ENCODE assay signal across 10 cellular contexts in the genomic region with DNA sequence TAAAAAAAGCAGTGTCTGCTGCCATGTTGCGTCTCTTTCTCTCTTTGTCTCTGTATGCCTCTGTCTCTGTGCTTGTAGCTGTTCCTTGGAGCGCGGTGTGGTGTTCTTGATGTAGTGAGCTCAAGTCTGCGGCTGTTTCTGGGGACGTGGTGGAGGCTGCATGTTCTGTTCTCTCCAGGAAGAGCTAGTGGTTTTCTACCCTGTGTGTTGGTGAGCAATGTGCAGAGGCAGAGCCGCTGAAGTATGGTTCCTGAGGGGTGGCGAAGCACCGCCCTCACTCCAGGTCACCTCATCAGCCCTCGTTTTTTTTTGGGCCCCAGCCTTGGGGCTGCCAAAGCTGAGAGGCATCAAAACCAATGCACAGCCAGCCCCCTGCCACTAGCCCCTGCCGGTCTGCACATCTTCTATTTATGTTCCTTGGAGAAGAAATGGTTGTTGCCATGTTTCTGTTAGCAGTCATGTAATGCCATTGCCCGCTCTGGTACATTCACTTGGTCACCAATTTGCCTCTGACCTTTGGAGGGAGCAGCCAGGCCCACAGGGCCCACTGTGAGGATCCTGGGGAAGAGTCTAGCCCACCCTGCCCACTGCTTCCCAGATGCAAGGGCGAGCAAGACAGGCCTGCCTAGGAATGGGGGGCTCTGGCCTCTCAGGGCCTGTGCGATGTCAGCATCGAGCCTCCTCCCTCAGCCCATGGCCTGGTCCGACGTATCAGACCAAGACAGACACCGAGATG. TPM values are rescaled to one million over a fixed set of nuclear protein-coding genes. Genes with fewer than 3 reads are reported as not detected.
A peak's percentile ranks its signal among the peaks of the same experiment; 100 is the strongest.
DNase-seq lines count a peak whose midpoint lies in the region; ATAC-seq and TF ChIP-seq lines count a peak whose summit lies in the region.
"Had no signal": no experiment of that assay in that cellular context is flagged by ENCODE, and none has a peak within 500 bp of the region (broad histone marks: within the 10 kb centered on the region; RNA-seq: fewer than 3 reads in every experiment).

No MANE protein-coding gene starts in this region.

- 96 to 97% methylated on average over 12 to 16 of the region's 17 CpGs for WGBS in mesodermal cell (ENCODE audit: insufficient coverage in 2 of 2), 2 experiments
- 86% methylated on average over 17 of the region's 17 CpGs for WGBS in prostate gland

- peak; percentile 49 to 68 for ATAC-seq in activated T-cell treated with anti-CD3 and anti-CD28 coated beads, Interleukin-2, amount 50 U/mL, for 4 hours
- no peak for ATAC-seq in HG02798 (IDR thresholded peaks at IDR 0.05; ENCODE audit: poor library complexity, unreplicated experiment)

- H3K27me3 Mint-ChIP-seq in activated T-cell treated with anti-CD3 and anti-CD28 coated beads, Interleukin-2, amount 50 U/mL, for 4 hours (ENCODE audit: low read depth), result no peaks in the 10 kb centered on the region

- peak overlapping the region; percentile 77 for H3K4me3 Mint-ChIP-seq in activated T-cell treated with anti-CD3 and anti-CD28 coated beads, Interleukin-2, amount 50 U/mL, for 4 hours

- peaks cover 0 to 26% (median 21%) of the 10 kb centered on the region in 4 donors for H3K4me1 ChIP-seq in Peyer's patch
- peaks cover 57% of the 10 kb centered on the region for H3K4me1 ChIP-seq in mesodermal cell (ENCODE audit: control insufficient read depth, insufficient read depth, low read length, poor library complexity, severe bottlenecking)
- H3K4me1 ChIP-seq in prostate gland (replicated peaks), result peaks cover 15% of the 10 kb centered on the region

- H3K27me3 ChIP-seq in Peyer's patch (no peaks in the 10 kb centered on the region), prostate gland (replicated peaks; ENCODE audit: insufficient read depth) (no peaks in the 10 kb centered on the region)

- in situ Hi-C loops in GM13976 (cut with MboI; ENCODE audit: low sequenced_read_pairs, unreplicated experiment), result no loop called here

- intact Hi-C loops in prostate gland (cut with DNase I), result no loop called here

- DNase-seq in Peyer's patch, result peak in 2 of 3 donors; percentile 80 to 92
- DNase-seq in activated T-cell treated with anti-CD3 and anti-CD28 coated beads, Interleukin-2, amount 50 U/mL, for 4 hours, result peak; percentile 43
- DNase-seq in stimulated activated naive CD4-positive, alpha-beta T cell treated with Interleukin-2 at 50 U/mL for 16 hours (lab: John Stamatoyannopoulos, UW), result peak; percentile 37
- DNase-seq in GM13976 (ENCODE audit: low spot score), result no peak
- no peak for DNase-seq in iPS-NIHi11 (ENCODE audit: low spot score)
- DNase-seq in prostate gland (ENCODE audit: low spot score), result no peak
- DNase-seq: GOT3 had no signal

- no peak for TF ChIP-seq CTCF in Peyer's patch (IDR thresholded peaks at IDR 0.05)
- no peak for TF ChIP-seq CTCF in GM13976 (IDR thresholded peaks at IDR 0.05; ENCODE audit: borderline replicate concordance, control extremely low read depth, extremely low read depth, insufficient read depth, missing control alignments)
- TF ChIP-seq CTCF in prostate gland (IDR thresholded peaks at IDR 0.05), result no peak

- TF ChIP-seq POLR2A in Peyer's patch (IDR thresholded peaks at IDR 0.05), result peak in 1 of 2 donors; percentile 38
- TF ChIP-seq POLR2A in prostate gland (IDR thresholded peaks at IDR 0.05), result no peak

- H3K4me3 ChIP-seq in Peyer's patch (peak overlapping the region in 1 of 4 donors; percentile 2), mesodermal cell (ENCODE audit: extremely low read depth, insufficient read depth, low read length, poor library complexity, severe bottlenecking) (no peak overlapping the region), prostate gland (no peak overlapping the region)

- peaks cover 74% of the 10 kb centered on the region for H3K36me3 Mint-ChIP-seq in activated T-cell treated with anti-CD3 and anti-CD28 coated beads, Interleukin-2, amount 50 U/mL, for 4 hours (ENCODE audit: insufficient read depth)

- no peaks in the 10 kb centered on the region for H3K9me3 Mint-ChIP-seq in activated T-cell treated with anti-CD3 and anti-CD28 coated beads, Interleukin-2, amount 50 U/mL, for 4 hours

- H3K36me3 ChIP-seq in Peyer's patch (peaks cover 0 to 100% (median 8%) of the 10 kb centered on the region in 3 donors), mesodermal cell (ENCODE audit: control insufficient read depth, insufficient read depth, low read length) (peaks cover 100% of the 10 kb centered on the region), prostate gland (peaks cover 50 to 58% of the 10 kb centered on the region in 2 donors)

- H3K9me3 ChIP-seq in Peyer's patch (no peaks in the 10 kb centered on the region), mesodermal cell (ENCODE audit: control insufficient read depth, low read length) (no peaks in the 10 kb centered on the region), prostate gland (no peaks in the 10 kb centered on the region)

- H3K27ac ChIP-seq in Peyer's patch, result peak overlapping the region; percentile 63 to 87 (median 66)
- H3K27ac ChIP-seq in mesodermal cell (ENCODE audit: low read depth, low read length, severe bottlenecking), result peak overlapping the region; percentile 1
- no peak overlapping the region for H3K27ac ChIP-seq in prostate gland

- H3K4me1 Mint-ChIP-seq in activated T-cell treated with anti-CD3 and anti-CD28 coated beads, Interleukin-2, amount 50 U/mL, for 4 hours (ENCODE audit: low read depth), result peaks cover 90% of the 10 kb centered on the region

RNA-seq across cellular contexts. Expression of a gene that starts 7.2 kb away (rescaled TPM):
- total RNA-seq in Peyer's patch (100 to 1,000 TPM; 149 to 229 (median 186) TPM), prostate gland (100 to 1,000 TPM; 210 to 231 TPM)
- total RNA-seq in activated T-cell treated with anti-CD3 and anti-CD28 coated beads, Interleukin-2, amount 50 U/mL, for 4 hours, result 100 to 1,000 TPM; 679 to 736 (median 698) TPM
- 472 TPM for polyA plus RNA-seq in mesodermal cell (2013, experiment 1 of 2)
- polyA plus RNA-seq in mesodermal cell (2013, experiment 2 of 2), result 471 TPM

RNA-seq across cellular contexts. Expression of a gene that starts 11.0 kb away (rescaled TPM):
- total RNA-seq in Peyer's patch (100 to 1,000 TPM; 138 to 276 (median 156) TPM), prostate gland (100 to 1,000 TPM; 129 to 158 TPM)
- total RNA-seq in activated T-cell treated with anti-CD3 and anti-CD28 coated beads, Interleukin-2, amount 50 U/mL, for 4 hours, result 100 to 1,000 TPM in 2 of 3 donors, 10 to 100 TPM in 1; 91.1 to 109 (median 108) TPM
- 74.5 TPM for polyA plus RNA-seq in mesodermal cell (2013, experiment 1 of 2)
- polyA plus RNA-seq in mesodermal cell (2013, experiment 2 of 2), result 66.4 TPM

RNA-seq across cellular contexts. Expression of a gene that starts 29.9 kb away (rescaled TPM):
- total RNA-seq in Peyer's patch, result 1,000 to 10,000 TPM; 1,215 to 4,170 (median 2,579) TPM
- 1 to 10 TPM; 1.7 to 2.7 (median 2.2) TPM for total RNA-seq in activated T-cell treated with anti-CD3 and anti-CD28 coated beads, Interleukin-2, amount 50 U/mL, for 4 hours
- polyA plus RNA-seq in mesodermal cell (2013, experiment 1 of 2), result 1.2 TPM
- polyA plus RNA-seq in mesodermal cell (2013, experiment 2 of 2), result 0.91 TPM
- total RNA-seq in prostate gland, result 1 to 10 TPM in 1 of 2 donors, under 1 TPM in 1; 0.91 to 3.7 TPM

RNA-seq across cellular contexts. Expression of a gene that starts 35.5 kb away (rescaled TPM):
- 10 to 100 TPM in 1 of 4 donors, 1 to 10 TPM in 3; 4.6 to 22.3 (median 7.2) TPM for total RNA-seq in Peyer's patch
- 10 to 100 TPM; 65.2 to 77.3 (median 68.6) TPM for total RNA-seq in activated T-cell treated with anti-CD3 and anti-CD28 coated beads, Interleukin-2, amount 50 U/mL, for 4 hours
- 1.9 TPM for polyA plus RNA-seq in mesodermal cell (2013, experiment 1 of 2)
- polyA plus RNA-seq in mesodermal cell (2013, experiment 2 of 2), result 2.1 TPM
- total RNA-seq in prostate gland, result 10 to 100 TPM in 1 of 2 donors, 1 to 10 TPM in 1; 3.1 to 10.2 TPM

RNA-seq across cellular contexts. Expression of a gene that starts 53.6 kb away (rescaled TPM):
- total RNA-seq in Peyer's patch (not detected), prostate gland (1 to 10 TPM; 3.8 to 9.8 TPM)
- total RNA-seq in activated T-cell treated with anti-CD3 and anti-CD28 coated beads, Interleukin-2, amount 50 U/mL, for 4 hours, result not detected
- not detected for polyA plus RNA-seq in mesodermal cell (2013, experiment 1 of 2)
- not detected for polyA plus RNA-seq in mesodermal cell (2013, experiment 2 of 2)
- total RNA-seq: subcutaneous adipose tissue had no signal

Comparison
In these comparisons a context has a peak if more than half of its experiments do, and no peak if none do; other contexts are left out.
1. DNase-seq: peak in Peyer's patch (2 of 3), activated T-cell treated with anti-CD3 and anti-CD28 coated beads, Interleukin-2, amount 50 U/mL, for 4 hours (single experiment) and stimulated activated naive CD4-positive, alpha-beta T cell treated with Interleukin-2 at 50 U/mL for 16 hours (single experiment); none in GM13976 (single experiment), iPS-NIHi11 (single experiment) and prostate gland (single experiment).
2. H3K27ac ChIP-seq: peak in Peyer's patch (4 of 4) and mesodermal cell (single experiment); none in prostate gland (0 of 2).
3. RNA of a gene that starts 29.9 kb away (total RNA-seq): 1,215 to 4,170 TPM in Peyer's patch; 0.91 to 3.7 TPM in prostate gland and 1.7 to 2.7 TPM in activated T-cell treated with anti-CD3 and anti-CD28 coated beads, Interleukin-2, amount 50 U/mL, for 4 hours; every median in the first group is over 100 times any median in the second.